ENCODE assay signal across 8 cellular contexts in genomic region chr3:67653425-67654098, GRCh38. TPM values are rescaled to one million over a fixed set of nuclear protein-coding genes. Genes with fewer than 3 reads are reported as not detected.
A peak's percentile ranks its signal among the peaks of the same experiment; 100 is the strongest.
DNase-seq lines count a peak whose midpoint lies in the region; ATAC-seq and TF ChIP-seq lines count a peak whose summit lies in the region.

No MANE protein-coding gene starts in this region.

- no peaks in the 10 kb centered on the region for H3K9me3 ChIP-seq in OCI-LY3 (ENCODE audit: insufficient read depth, low read length)
- H3K9me3 ChIP-seq in endocrine pancreas (ENCODE audit: control insufficient read depth, low read length): no peaks in the 10 kb centered on the region

- H3K9ac ChIP-seq in OCI-LY3 (ENCODE audit: low read length): peak overlapping the region; percentile 97
- peak overlapping the region; percentile 47 for H3K9ac ChIP-seq in endocrine pancreas (ENCODE audit: control insufficient read depth, insufficient read depth, low read length)

- no peak for DNase-seq in activated naive CD4-positive, alpha-beta T cell treated with anti-CD3 and anti-CD28 coated beads, Interleukin-2, amount 10 ng/mL, durations not matched to agents 7 days and 5 days
- DNase-seq in activated naive CD4-positive, alpha-beta T cell (lab: John Stamatoyannopoulos, UW): no peak
- DNase-seq in natural killer cell: no peak
- DNase-seq in SW 1271 (lab: John Stamatoyannopoulos, UW): no peak
- no peak for DNase-seq in central memory CD4-positive, alpha-beta T cell

- H3K27me3 ChIP-seq in OCI-LY3 (ENCODE audit: low read depth, low read length) (no peaks in the 10 kb centered on the region), endocrine pancreas (ENCODE audit: control insufficient read depth, insufficient read depth, low read length) (no peaks in the 10 kb centered on the region)

- no peak for TF ChIP-seq CTCF in OCI-LY3 (IDR thresholded peaks at IDR 0.05; ENCODE audit: low read depth, low read length)
- no peak for TF ChIP-seq CTCF in natural killer cell (IDR thresholded peaks at IDR 0.05)

- H3K4me1 ChIP-seq in OCI-LY3 (ENCODE audit: low read length): peaks cover 43% of the 10 kb centered on the region
- no peaks in the 10 kb centered on the region for H3K4me1 ChIP-seq in endocrine pancreas (ENCODE audit: control insufficient read depth, insufficient read depth, low read length)

- H3K36me3 ChIP-seq in OCI-LY3 (replicated peaks; ENCODE audit: low read depth, low read length) (peaks cover 30% of the 10 kb centered on the region), endocrine pancreas (ENCODE audit: control insufficient read depth, insufficient read depth, low read length) (no peaks in the 10 kb centered on the region)

- H3K27ac Mint-ChIP-seq in activated naive CD4-positive, alpha-beta T cell treated with anti-CD3 and anti-CD28 coated beads, Interleukin-2, amount 10 ng/mL, durations not matched to agents 7 days and 5 days: peak overlapping the region; percentile 84
- peak overlapping the region; percentile 39 to 86 for H3K27ac Mint-ChIP-seq in natural killer cell

- peak overlapping the region; percentile 83 for H3K4me2 ChIP-seq in OCI-LY3 (ENCODE audit: low read length)

- peaks cover 53% of the 10 kb centered on the region for H3K36me3 Mint-ChIP-seq in activated naive CD4-positive, alpha-beta T cell treated with anti-CD3 and anti-CD28 coated beads, Interleukin-2, amount 10 ng/mL, durations not matched to agents 7 days and 5 days
- no peaks in the 10 kb centered on the region for H3K36me3 Mint-ChIP-seq in natural killer cell

- peaks cover 21% of the 10 kb centered on the region for H3K9me3 Mint-ChIP-seq in activated naive CD4-positive, alpha-beta T cell treated with anti-CD3 and anti-CD28 coated beads, Interleukin-2, amount 10 ng/mL, durations not matched to agents 7 days and 5 days
- H3K9me3 Mint-ChIP-seq in natural killer cell: peaks cover 0 to 3% of the 10 kb centered on the region in 2 donors

- H3K4me3 Mint-ChIP-seq in activated naive CD4-positive, alpha-beta T cell treated with anti-CD3 and anti-CD28 coated beads, Interleukin-2, amount 10 ng/mL, durations not matched to agents 7 days and 5 days: peak overlapping the region; percentile 76
- peak overlapping the region; percentile 82 for H3K4me3 Mint-ChIP-seq in natural killer cell

- peaks cover 64% of the 10 kb centered on the region for H3K79me2 ChIP-seq in OCI-LY3 (ENCODE audit: low read length)

- peaks cover 42% of the 10 kb centered on the region for H4K20me1 ChIP-seq in OCI-LY3 (ENCODE audit: insufficient read depth, low read length)

- ATAC-seq in HG02884 (IDR thresholded peaks at IDR 0.05; ENCODE audit: unreplicated experiment) (peak; percentile 18), natural killer cell (no peak)

- no peaks in the 10 kb centered on the region for H3K27me3 Mint-ChIP-seq in activated naive CD4-positive, alpha-beta T cell treated with anti-CD3 and anti-CD28 coated beads, Interleukin-2, amount 10 ng/mL, durations not matched to agents 7 days and 5 days
- no peaks in the 10 kb centered on the region for H3K27me3 Mint-ChIP-seq in natural killer cell (ENCODE audit: low read depth in 2 of 2)

- peak overlapping the region; percentile 92 for H3K4me3 ChIP-seq in OCI-LY3 (ENCODE audit: low read length)
- peak overlapping the region; percentile 90 for H3K4me3 ChIP-seq in endocrine pancreas (ENCODE audit: control insufficient read depth, insufficient read depth, low read length)

- H3K4me1 Mint-ChIP-seq in activated naive CD4-positive, alpha-beta T cell treated with anti-CD3 and anti-CD28 coated beads, Interleukin-2, amount 10 ng/mL, durations not matched to agents 7 days and 5 days: peaks cover 68% of the 10 kb centered on the region
- peaks cover 56 to 66% of the 10 kb centered on the region in 2 donors for H3K4me1 Mint-ChIP-seq in natural killer cell

- CTCF ChIA-PET in activated naive CD4-positive, alpha-beta T cell treated with anti-CD3 and anti-CD28 coated beads, Interleukin-2, amount 10 ng/mL, durations not matched to agents 7 days and 5 days (lab: Charles Lee): interaction anchor here (0.9 to 1.0 kb wide), 3 partner anchors 23 to 136 kb away, joined by 3 read pairs; no protein-coding TSS in a partner anchor

- peak overlapping the region; percentile 91 for H3K27ac ChIP-seq in OCI-LY3 (ENCODE audit: low read length)

- intact Hi-C loops in natural killer cell (cut with micrococcal nuclease): loop anchor here (10.0 kb wide), 1 partner anchor 1431 kb away; the partner anchor contains the start of genes ARL6IP5 and UBA3

- H2AFZ ChIP-seq in OCI-LY3 (ENCODE audit: low read depth, low read length): peak overlapping the region; percentile 44; the same call in 1 of the 2 replicates

RNA-seq across cellular contexts. Expression of gene SUCLG2, which starts 0.8 kb away (rescaled TPM):
- total RNA-seq in natural killer cell: 10 to 100 TPM; 43.6 to 55.8 (median 49.9) TPM
